In the genomic region with DNA sequence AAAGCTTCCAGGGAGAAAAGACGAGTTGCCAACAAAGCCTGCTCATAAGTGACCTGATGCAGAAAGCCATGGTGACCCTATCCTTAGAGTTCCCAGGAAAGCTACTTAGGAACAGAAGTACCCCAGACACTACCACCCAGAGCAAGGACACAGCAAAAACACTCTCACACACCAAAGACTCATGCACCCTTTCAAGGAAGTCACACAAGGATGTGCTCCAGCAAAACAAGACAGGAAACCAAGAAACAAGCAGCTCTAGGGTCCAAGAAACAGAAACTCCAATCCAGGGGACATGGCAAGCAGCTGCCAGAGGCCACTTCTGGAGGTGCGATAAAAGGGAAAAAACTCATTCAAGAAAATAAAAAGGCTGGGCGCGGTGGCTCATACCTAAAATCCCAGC, we compare ENCODE assay signal across 1 cellular context.
TF ChIP-seq lines count a peak whose summit lies in the region.

No MANE protein-coding gene starts in this region.

TF ChIP-seq in GM23338, 12 proteins besides CTCF, POLR2A, EP300 and RAD21 (continued from another document):
- no peak for TF ChIP-seq STAT1 (IDR thresholded peaks at IDR 0.05; ENCODE audit: unreplicated experiment)
- TF ChIP-seq JUNB (IDR thresholded peaks at IDR 0.05; ENCODE audit: unreplicated experiment), result no peak
